In genomic region chr4:15063341-15063740, GRCh38 we compare ENCODE assay signal across 20 cellular contexts.
DNase-seq lines count a peak whose midpoint lies in the region; ATAC-seq and TF ChIP-seq lines count a peak whose summit lies in the region.
"Had no signal": no experiment of that assay in that cellular context is flagged by ENCODE, and none has a peak within 500 bp of the region (broad histone marks: within the 10 kb centered on the region; RNA-seq: fewer than 3 reads in every experiment).

No MANE protein-coding gene starts in this region.

- intact Hi-C loops in A673 (cut with micrococcal nuclease; ENCODE audit: unreplicated experiment) = no loop called here
- intact Hi-C loops in esophagus squamous epithelium (cut with DNase I) = no loop called here
- intact Hi-C loops in CD4-positive, alpha-beta T cell (cut with DNase I, micrococcal nuclease) = no loop called here

- H3K27ac Mint-ChIP-seq in CD4-positive, alpha-beta T cell = no peak overlapping the region

- WGBS in esophagus squamous epithelium, 2 donors = 49 to 51% methylated on average over 6 of the region's 6 CpGs

- H3K4me3 ChIP-seq in A673 (ENCODE audit: low read depth, low read length, poor library complexity, severe bottlenecking) = no peak overlapping the region
- no peak overlapping the region for H3K4me3 ChIP-seq in brain microvascular endothelial cell (ENCODE audit: low read depth, low read length)
- no peak overlapping the region for H3K4me3 ChIP-seq in esophagus squamous epithelium
- H3K4me3 ChIP-seq: A549, GM12878, MG63 had no signal

- no peak for TF ChIP-seq POLR2A in esophagus squamous epithelium (IDR thresholded peaks at IDR 0.05)

- CTCF ChIA-PET in A673 (lab: Charles Lee) = no interaction called here
- CTCF ChIA-PET in CD4-positive, alpha-beta T cell (lab: Charles Lee) = no interaction called here

- H3K27me3 Mint-ChIP-seq in CD4-positive, alpha-beta T cell = no peaks in the 10 kb centered on the region

- H3K4me1 Mint-ChIP-seq in CD4-positive, alpha-beta T cell (ENCODE audit: low read depth) = no peaks in the 10 kb centered on the region

- H3K9me3 ChIP-seq in A673 (ENCODE audit: low read depth, low read length, poor library complexity, severe bottlenecking) = no peaks in the 10 kb centered on the region
- no peaks in the 10 kb centered on the region for H3K9me3 ChIP-seq in esophagus squamous epithelium
- no peaks in the 10 kb centered on the region for H3K9me3 ChIP-seq in CD4-positive, alpha-beta T cell (ENCODE audit: control insufficient read depth, low read length)
- H3K9me3 ChIP-seq: A549, BE2C, MG63 had no signal

- ATAC-seq in CD4-positive, alpha-beta T cell (ENCODE audit: poor library complexity) = no peak
- no peak for ATAC-seq in HG03571 (IDR thresholded peaks at IDR 0.05; ENCODE audit: unreplicated experiment)
- ATAC-seq: A549, GM12878, Panc1, SK-N-SH treated with all-trans-retinoic acid at 6 μM for 48 hours had no signal

- H3K27ac ChIP-seq in A673 (ENCODE audit: low read depth, low read length, poor library complexity, severe bottlenecking) = peak overlapping the region; percentile 1
- H3K27ac ChIP-seq in brain microvascular endothelial cell = peak overlapping the region; percentile 48
- peak overlapping the region in 3 of 4 donors; percentile 47 to 63 (median 60) for H3K27ac ChIP-seq in esophagus squamous epithelium
- no peak overlapping the region for H3K27ac ChIP-seq in CD4-positive, alpha-beta T cell (ENCODE audit: low read depth, low read length)
- H3K27ac ChIP-seq: A549 had no signal

- in situ Hi-C loops in brain microvascular endothelial cell (cut with HindIII; ENCODE audit: low pct_ligation_motif_present, low sequenced_read_pairs) = no loop called here

- no peak overlapping the region for H3K4me3 Mint-ChIP-seq in CD4-positive, alpha-beta T cell

- H3K27me3 ChIP-seq in A673 (replicated peaks; ENCODE audit: insufficient read depth, low read depth, low read length, poor library complexity) (no peaks in the 10 kb centered on the region), brain microvascular endothelial cell (replicated peaks) (no peaks in the 10 kb centered on the region), esophagus squamous epithelium (no peaks in the 10 kb centered on the region)
- no peaks in the 10 kb centered on the region for H3K27me3 ChIP-seq in CD4-positive, alpha-beta T cell (ENCODE audit: control insufficient read depth, insufficient read depth, low read length)
- H3K27me3 ChIP-seq: BE2C, MG63 had no signal

- BruUV-seq in A673 (replicated peaks; lab: Mats Ljungman, UMichigan) = no TSS peak

- POLR2A ChIA-PET in A673 (lab: Charles Lee; ENCODE audit: low non-redundant PET) = no interaction called here
- POLR2A ChIA-PET in CD4-positive, alpha-beta T cell (lab: Charles Lee) = no interaction called here

- TF ChIP-seq CTCF in A673 (conservative IDR thresholded peaks at IDR 0.05; ENCODE audit: low read depth, low read length) (no peak), brain microvascular endothelial cell (IDR thresholded peaks at IDR 0.05; ENCODE audit: low read depth, low read length, missing control alignments) (no peak), esophagus squamous epithelium (IDR thresholded peaks at IDR 0.05) (no peak)
- no peak for TF ChIP-seq CTCF in CD4-positive, alpha-beta T cell (IDR thresholded peaks at IDR 0.05)

- H3K9me3 Mint-ChIP-seq in CD4-positive, alpha-beta T cell = no peaks in the 10 kb centered on the region

- DNase-seq in A673 (ENCODE audit: low spot score) (no peak), NCI-H146 treated with DMSO at 0.1 percent for 48 hours (lab: John Stamatoyannopoulos, UW; ENCODE audit: unreplicated experiment) (peak; percentile 72), brain microvascular endothelial cell (peak; percentile 40), esophagus squamous epithelium (lab: John Stamatoyannopoulos, UW) (no peak), DMS79 (lab: John Stamatoyannopoulos, UW) (no peak)
- DNase-seq in stimulated activated naive CD4-positive, alpha-beta T cell treated with Interleukin-2 at 50 U/mL for 16 hours (lab: John Stamatoyannopoulos, UW) = no peak
- DNase-seq in CD4-positive, alpha-beta T cell = no peak
- DNase-seq: BE2C, DMS79 treated with DMSO at 0.1 percent for 48 hours, H7, MG63, NCI-H1694, NCI-H446, NCI-H526, SIG-M5 had no signal

- no peaks in the 10 kb centered on the region for H3K4me1 ChIP-seq in A673 (ENCODE audit: insufficient read depth, low read length, poor library complexity, severe bottlenecking)
- H3K4me1 ChIP-seq in esophagus squamous epithelium = peaks cover 0 to 47% (median 3%) of the 10 kb centered on the region in 3 donors
- H3K4me1 ChIP-seq: A549, BE2C had no signal

- H3K36me3 ChIP-seq in A673 (ENCODE audit: insufficient read depth, low read length, poor library complexity, severe bottlenecking) (peaks cover 98% of the 10 kb centered on the region), brain microvascular endothelial cell (replicated peaks) (peaks cover 76% of the 10 kb centered on the region), esophagus squamous epithelium (peaks cover 0 to 98% (median 9%) of the 10 kb centered on the region in 3 donors)
- H3K36me3 ChIP-seq: MG63 had no signal

- peaks cover 35% of the 10 kb centered on the region for H3K36me3 Mint-ChIP-seq in CD4-positive, alpha-beta T cell (ENCODE audit: low read depth)

Comparison
In these comparisons a context has a peak if more than half of its experiments do, and no peak if none do; other contexts are left out.
1. DNase-seq: peak in NCI-H146 treated with DMSO at 0.1 percent for 48 hours (single experiment) and brain microvascular endothelial cell (single experiment); none in A673 (single experiment), esophagus squamous epithelium (single experiment), stimulated activated naive CD4-positive, alpha-beta T cell treated with Interleukin-2 at 50 U/mL for 16 hours (single experiment), CD4-positive, alpha-beta T cell (0 of 10) and DMS79 (single experiment).